In the genomic region with DNA sequence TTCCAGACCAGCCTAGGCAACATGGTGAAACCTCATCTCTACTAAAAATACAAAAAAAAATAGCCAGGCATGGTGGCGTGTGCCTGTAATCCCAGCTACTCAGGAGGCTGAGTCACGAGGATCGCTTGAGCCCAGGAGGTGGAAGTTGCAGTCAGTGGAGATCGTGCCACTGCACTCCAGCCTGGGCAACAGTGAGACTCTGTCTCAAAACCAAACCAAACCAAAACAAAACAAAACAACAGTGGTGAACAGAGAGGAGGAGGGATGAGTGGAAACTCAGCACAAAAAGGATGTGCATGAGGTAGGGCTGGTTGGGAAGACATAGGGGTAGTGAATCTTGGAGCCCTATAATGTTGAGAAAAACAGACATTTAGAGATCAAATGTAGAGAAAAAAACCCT, we compare ENCODE assay signal across 10 cellular contexts. TPM values are rescaled to one million over a fixed set of nuclear protein-coding genes. Genes with fewer than 3 reads are reported as not detected.
"Had no signal": no experiment of that assay in that cellular context is flagged by ENCODE, and none has a peak within 500 bp of the region (broad histone marks: within the 10 kb centered on the region; RNA-seq: fewer than 3 reads in every experiment).

No MANE protein-coding gene starts in this region.

RNA-seq across cellular contexts. Expression of a gene that starts 48.5 kb away (rescaled TPM):
- total RNA-seq: activated CD8-positive, alpha-beta T cell treated with anti-CD3 and anti-CD28 coated beads, Interleukin-2, amount 10 ng/mL, durations not matched to agents 7 days and 5 days; activated naive CD4-positive, alpha-beta T cell treated with anti-CD3 and anti-CD28 coated beads for 36 hours; adrenal gland; dorsolateral prefrontal cortex; esophagus muscularis mucosa; frontal cortex; heart right ventricle; left ventricle myocardium inferior; pancreas; upper lobe of right lung had no signal
- polyA plus RNA-seq: adrenal gland, heart right ventricle, pancreas had no signal
